10 cellular contexts compared by ENCODE assay signal in the genomic region with DNA sequence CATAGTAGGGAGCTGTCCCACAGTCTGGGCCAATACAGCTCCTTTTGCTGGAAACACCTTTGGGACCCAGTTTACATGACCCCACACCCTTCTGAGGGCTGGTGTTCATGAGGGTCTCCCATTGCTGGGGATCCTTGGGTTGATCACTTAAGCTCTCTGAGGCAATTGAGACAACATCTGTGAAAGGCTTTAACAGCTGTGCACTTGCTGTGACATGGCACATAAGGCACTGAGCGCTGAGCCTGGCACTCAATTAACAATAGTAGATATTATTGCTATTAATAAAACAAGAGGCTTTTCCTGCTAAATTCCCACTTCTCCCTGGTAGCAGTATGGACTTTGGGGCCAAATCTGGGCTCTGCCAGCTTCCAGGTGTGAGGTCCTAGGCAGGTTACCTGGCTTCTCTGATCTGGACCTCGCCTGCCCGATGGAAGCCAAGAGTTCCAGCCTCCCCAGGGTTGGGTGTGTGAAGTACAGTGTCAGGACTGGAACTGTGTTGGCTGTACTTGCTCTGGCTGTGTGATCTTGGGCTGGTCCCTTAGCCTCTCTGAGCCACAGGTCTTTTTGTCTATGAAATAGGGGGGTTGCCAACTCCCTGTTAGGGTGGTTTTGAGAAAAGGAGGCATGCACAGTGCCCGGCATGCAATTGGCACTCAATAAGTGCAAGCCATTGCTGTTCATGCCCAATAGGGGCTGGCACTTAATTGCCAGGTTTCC. TPM values are rescaled to one million over a fixed set of nuclear protein-coding genes. Genes with fewer than 3 reads are reported as not detected.
A peak's percentile ranks its signal among the peaks of the same experiment; 100 is the strongest.
DNase-seq lines count a peak whose midpoint lies in the region; TF ChIP-seq lines count a peak whose summit lies in the region.
"Had no signal": no experiment of that assay in that cellular context is flagged by ENCODE, and none has a peak within 500 bp of the region (broad histone marks: within the 10 kb centered on the region; RNA-seq: fewer than 3 reads in every experiment).

No MANE protein-coding gene starts in this region.

- H3K4me3 Mint-ChIP-seq in CD14-positive monocyte (peak overlapping the region; percentile 92 to 96), neural progenitor cell (peak overlapping the region; percentile 21)
- peak overlapping the region; percentile 91 for H3K4me3 Mint-ChIP-seq in dendritic cell treated with granulocyte-macrophage colony-stimulating factor and Interleukin-4, amounts not matched to agents 40 ng/mL and 50 ng/mL, for 4 days

- H3K79me2 ChIP-seq in Karpas-422 (ENCODE audit: low read length) (peaks cover 79% of the 10 kb centered on the region), neural progenitor cell (ENCODE audit: low read depth) (peaks cover 11% of the 10 kb centered on the region)

- H3K27ac ChIP-seq in Karpas-422 (ENCODE audit: low read length) = peak overlapping the region; percentile 76
- no peak overlapping the region for H3K27ac ChIP-seq in neural progenitor cell
- H3K27ac ChIP-seq: epithelial cell of prostate had no signal

- peaks cover 0 to 3% (median 0%) of the 10 kb centered on the region in 3 donors for H3K27me3 Mint-ChIP-seq in CD14-positive monocyte (ENCODE audit: low read depth in 3 of 3)
- H3K27me3 Mint-ChIP-seq in dendritic cell treated with granulocyte-macrophage colony-stimulating factor and Interleukin-4, amounts not matched to agents 40 ng/mL and 50 ng/mL, for 4 days = no peaks in the 10 kb centered on the region
- peaks cover 8% of the 10 kb centered on the region for H3K27me3 Mint-ChIP-seq in neural progenitor cell (ENCODE audit: insufficient read depth, low read depth)

- H3K36me3 ChIP-seq in Karpas-422 (ENCODE audit: insufficient read depth, low read length) (no peaks in the 10 kb centered on the region), neural progenitor cell (no peaks in the 10 kb centered on the region)

- peaks cover 75% of the 10 kb centered on the region for H3K4me1 Mint-ChIP-seq in CD14-positive monocyte
- H3K4me1 Mint-ChIP-seq in dendritic cell treated with granulocyte-macrophage colony-stimulating factor and Interleukin-4, amounts not matched to agents 40 ng/mL and 50 ng/mL, for 4 days (ENCODE audit: low read depth) = peaks cover 80% of the 10 kb centered on the region
- peaks cover 54% of the 10 kb centered on the region for H3K4me1 Mint-ChIP-seq in neural progenitor cell

- DNase-seq in CD14-positive monocyte (ENCODE audit: low spot score) = no peak
- DNase-seq in Karpas-422 = no peak
- DNase-seq in neural progenitor cell (ENCODE audit: low spot score) = no peak
- DNase-seq in NCI-H2196 (lab: John Stamatoyannopoulos, UW; ENCODE audit: unreplicated experiment) = no peak
- DNase-seq in COR-L47 (lab: John Stamatoyannopoulos, UW) = no peak
- DNase-seq in NCI-H748 (lab: John Stamatoyannopoulos, UW; ENCODE audit: unreplicated experiment) = no peak
- no peak for DNase-seq in NCI-H1930 (lab: John Stamatoyannopoulos, UW)
- DNase-seq: NCI-H1417 treated with DMSO at 0.1 percent for 48 hours had no signal

- H2AFZ ChIP-seq in Karpas-422 (ENCODE audit: low read length) = no peak overlapping the region
- no peak overlapping the region for H2AFZ ChIP-seq in neural progenitor cell (replicated peaks)

- intact Hi-C loops in CD14-positive monocyte (cut with micrococcal nuclease) = loop anchor here (2.0 to 10.0 kb wide), 3 partner anchors 18 to 94 kb away; no protein-coding TSS in a partner anchor
- intact Hi-C loops in dendritic cell treated with granulocyte-macrophage colony-stimulating factor and Interleukin-4, amounts not matched to agents 40 ng/mL and 50 ng/mL, for 4 days (cut with micrococcal nuclease) = no loop called here

- peak overlapping the region; percentile 83 for H3K4me2 ChIP-seq in Karpas-422 (ENCODE audit: low read depth, low read length, poor library complexity, severe bottlenecking)
- no peak overlapping the region for H3K4me2 ChIP-seq in neural progenitor cell

- H3K9me3 ChIP-seq in Karpas-422 (ENCODE audit: low read length) = no peaks in the 10 kb centered on the region
- H3K9me3 ChIP-seq in neural progenitor cell (ENCODE audit: low read depth) = no peaks in the 10 kb centered on the region

- no peaks in the 10 kb centered on the region for H3K27me3 ChIP-seq in Karpas-422 (ENCODE audit: low read length)
- peaks cover 28% of the 10 kb centered on the region for H3K27me3 ChIP-seq in neural progenitor cell

- peaks cover 0 to 1% (median 0%) of the 10 kb centered on the region in 7 donors for H3K9me3 Mint-ChIP-seq in CD14-positive monocyte
- no peaks in the 10 kb centered on the region for H3K9me3 Mint-ChIP-seq in dendritic cell treated with granulocyte-macrophage colony-stimulating factor and Interleukin-4, amounts not matched to agents 40 ng/mL and 50 ng/mL, for 4 days
- H3K9me3 Mint-ChIP-seq in neural progenitor cell = no peaks in the 10 kb centered on the region

- peaks cover 15 to 43% of the 10 kb centered on the region in 2 donors for H3K36me3 Mint-ChIP-seq in CD14-positive monocyte
- peaks cover 77% of the 10 kb centered on the region for H3K36me3 Mint-ChIP-seq in dendritic cell treated with granulocyte-macrophage colony-stimulating factor and Interleukin-4, amounts not matched to agents 40 ng/mL and 50 ng/mL, for 4 days (ENCODE audit: low read depth)
- no peaks in the 10 kb centered on the region for H3K36me3 Mint-ChIP-seq in neural progenitor cell

- H3K9me2 ChIP-seq in Karpas-422 (replicated peaks; ENCODE audit: insufficient read depth, low read length) = no peaks in the 10 kb centered on the region

- H3K27ac Mint-ChIP-seq in CD14-positive monocyte = peak overlapping the region; percentile 66 to 98 (median 95)
- peak overlapping the region; percentile 93 for H3K27ac Mint-ChIP-seq in dendritic cell treated with granulocyte-macrophage colony-stimulating factor and Interleukin-4, amounts not matched to agents 40 ng/mL and 50 ng/mL, for 4 days
- H3K27ac Mint-ChIP-seq in neural progenitor cell = no peak overlapping the region

- H3K4me1 ChIP-seq in Karpas-422 (ENCODE audit: low read length) (peaks cover 65% of the 10 kb centered on the region), neural progenitor cell (peaks cover 33% of the 10 kb centered on the region)

- TF ChIP-seq CTCF in CD14-positive monocyte (IDR thresholded peaks at IDR 0.05) (no peak), neural progenitor cell (IDR thresholded peaks at IDR 0.05) (no peak)

- H3K4me3 ChIP-seq in Karpas-422 (ENCODE audit: low read length) = peak overlapping the region; percentile 97; the same call in 1 of the 2 replicates
- no peak overlapping the region for H3K4me3 ChIP-seq in neural progenitor cell

- H3F3A ChIP-seq in neural progenitor cell (ENCODE audit: low read depth) = peaks cover 38% of the 10 kb centered on the region

- H4K20me1 ChIP-seq in Karpas-422 (ENCODE audit: insufficient read depth, low read depth, low read length) = peaks cover 25% of the 10 kb centered on the region
- peaks cover 20% of the 10 kb centered on the region for H4K20me1 ChIP-seq in neural progenitor cell (ENCODE audit: low read depth)

- peak overlapping the region; percentile 96 for H3K9ac ChIP-seq in Karpas-422 (ENCODE audit: low read length)
- no peak overlapping the region for H3K9ac ChIP-seq in neural progenitor cell

RNA-seq across cellular contexts. Expression of a gene that starts 3.1 kb away (rescaled TPM):
- 10 to 100 TPM; 15.2 to 33.5 TPM for polyA plus RNA-seq in CD14-positive monocyte
- total RNA-seq in Karpas-422 (2014; rRNA removed; shearing (Covaris generic); ENCODE audit: low replicate concordance) = 16.7 and 20.8 TPM in 2 replicates
- 2.8 and 5.7 TPM in 2 replicates for total RNA-seq in neural progenitor cell (ENCODE audit: low replicate concordance)

RNA-seq across cellular contexts. Expression of a gene that starts 39.9 kb away (rescaled TPM):
- 1 to 10 TPM; 3.4 to 4.9 TPM for polyA plus RNA-seq in CD14-positive monocyte
- total RNA-seq in Karpas-422 (2014; rRNA removed; shearing (Covaris generic); ENCODE audit: low replicate concordance) = 0.11 and 0.61 TPM in 2 replicates
- total RNA-seq in neural progenitor cell (ENCODE audit: low replicate concordance) = 1.5 and 12.8 TPM in 2 replicates

Comparison
In these comparisons a context has a peak if more than half of its experiments do, and no peak if none do; other contexts are left out.
1. H3K4me3 Mint-ChIP-seq: peak in every context shown above with its lines; median percentile 94 in CD14-positive monocyte; 91 in dendritic cell treated with granulocyte-macrophage colony-stimulating factor and Interleukin-4, amounts not matched to agents 40 ng/mL and 50 ng/mL, for 4 days; 21 in neural progenitor cell.